2 cellular contexts compared by ENCODE assay signal in the genomic region with DNA sequence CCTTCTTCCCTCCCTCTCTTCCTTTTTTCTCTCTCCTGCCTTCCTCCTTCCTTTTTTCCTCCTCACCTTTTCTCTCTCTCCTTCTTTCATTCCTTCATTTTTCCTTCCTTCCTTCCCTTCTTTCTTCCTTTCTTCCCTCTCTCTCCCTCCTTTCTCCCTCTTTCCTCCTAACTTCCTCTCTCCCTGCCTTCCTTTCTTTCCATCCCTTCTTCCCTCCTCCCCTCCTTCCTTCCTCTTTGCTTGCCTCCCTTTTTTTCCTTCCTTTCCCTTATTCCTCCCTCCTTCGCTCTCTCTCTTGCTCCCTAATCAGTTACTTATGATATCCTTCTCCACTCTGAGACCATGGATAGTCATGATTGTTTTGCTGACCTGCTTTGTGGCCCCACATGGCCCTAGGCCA.
TF ChIP-seq lines count a peak whose summit lies in the region.

No MANE protein-coding gene starts in this region.

TF ChIP-seq in HEK293, 187 proteins besides CTCF, POLR2A, EP300 and RAD21:
- peak; percentile 43; the same call in 1 of the 2 replicates for TF ChIP-seq ZNF366 (tag by site-specific recombination; conservative IDR thresholded peaks at IDR 0.05)
- TF ChIP-seq ZBTB17 (tag by site-specific recombination; IDR thresholded peaks at IDR 0.05), result no peak
- TF ChIP-seq PRDM1 (tag by site-specific recombination; IDR thresholded peaks at IDR 0.05), result peak; percentile 47; the same call in 1 of the 2 replicates

TF ChIP-seq in GM12878, 131 proteins besides CTCF, POLR2A, EP300 and RAD21:
- TF ChIP-seq POU2F2 (IDR thresholded peaks at IDR 0.05; ENCODE audit: borderline replicate concordance, low read depth, low read length) (no peak), FOXM1 (IDR thresholded peaks at IDR 0.05; ENCODE audit: low read depth, low read length) (no peak), HDAC2 (IDR thresholded peaks at IDR 0.05) (no peak), YBX1 (IDR thresholded peaks at IDR 0.05) (0 out of 2 replicates have a peak, but pooled peaks have one; percentile 56), NFYA (IDR thresholded peaks at IDR 0.05; ENCODE audit: borderline replicate concordance, low read depth, low read length) (no peak), ZNF24 (IDR thresholded peaks at IDR 0.05) (no peak), EED (IDR thresholded peaks at IDR 0.05; ENCODE audit: low read depth) (no peak), TCF12 (IDR thresholded peaks at IDR 0.05; ENCODE audit: low read depth, low read length) (no peak), LARP7 (IDR thresholded peaks at IDR 0.05) (no peak), RCOR1 (conservative IDR thresholded peaks at IDR 0.05; ENCODE audit: low read depth, low read length) (no peak), DPF2 (IDR thresholded peaks at IDR 0.05) (no peak), SMAD5 (IDR thresholded peaks at IDR 0.05; ENCODE audit: low read depth) (no peak), EZH2 (IDR thresholded peaks at IDR 0.05; ENCODE audit: borderline replicate concordance, control insufficient read depth, low read depth, low read length) (no peak), HDGF (IDR thresholded peaks at IDR 0.05) (peak; percentile 88)
- TF ChIP-seq, protein P1, sequence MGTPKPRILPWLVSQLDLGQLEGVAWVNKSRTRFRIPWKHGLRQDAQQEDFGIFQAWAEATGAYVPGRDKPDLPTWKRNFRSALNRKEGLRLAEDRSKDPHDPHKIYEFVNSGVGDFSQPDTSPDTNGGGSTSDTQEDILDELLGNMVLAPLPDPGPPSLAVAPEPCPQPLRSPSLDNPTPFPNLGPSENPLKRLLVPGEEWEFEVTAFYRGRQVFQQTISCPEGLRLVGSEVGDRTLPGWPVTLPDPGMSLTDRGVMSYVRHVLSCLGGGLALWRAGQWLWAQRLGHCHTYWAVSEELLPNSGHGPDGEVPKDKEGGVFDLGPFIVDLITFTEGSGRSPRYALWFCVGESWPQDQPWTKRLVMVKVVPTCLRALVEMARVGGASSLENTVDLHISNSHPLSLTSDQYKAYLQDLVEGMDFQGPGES (IDR thresholded peaks at IDR 0.05), result no peak
